9 cellular contexts compared by ENCODE assay signal in the genomic region with DNA sequence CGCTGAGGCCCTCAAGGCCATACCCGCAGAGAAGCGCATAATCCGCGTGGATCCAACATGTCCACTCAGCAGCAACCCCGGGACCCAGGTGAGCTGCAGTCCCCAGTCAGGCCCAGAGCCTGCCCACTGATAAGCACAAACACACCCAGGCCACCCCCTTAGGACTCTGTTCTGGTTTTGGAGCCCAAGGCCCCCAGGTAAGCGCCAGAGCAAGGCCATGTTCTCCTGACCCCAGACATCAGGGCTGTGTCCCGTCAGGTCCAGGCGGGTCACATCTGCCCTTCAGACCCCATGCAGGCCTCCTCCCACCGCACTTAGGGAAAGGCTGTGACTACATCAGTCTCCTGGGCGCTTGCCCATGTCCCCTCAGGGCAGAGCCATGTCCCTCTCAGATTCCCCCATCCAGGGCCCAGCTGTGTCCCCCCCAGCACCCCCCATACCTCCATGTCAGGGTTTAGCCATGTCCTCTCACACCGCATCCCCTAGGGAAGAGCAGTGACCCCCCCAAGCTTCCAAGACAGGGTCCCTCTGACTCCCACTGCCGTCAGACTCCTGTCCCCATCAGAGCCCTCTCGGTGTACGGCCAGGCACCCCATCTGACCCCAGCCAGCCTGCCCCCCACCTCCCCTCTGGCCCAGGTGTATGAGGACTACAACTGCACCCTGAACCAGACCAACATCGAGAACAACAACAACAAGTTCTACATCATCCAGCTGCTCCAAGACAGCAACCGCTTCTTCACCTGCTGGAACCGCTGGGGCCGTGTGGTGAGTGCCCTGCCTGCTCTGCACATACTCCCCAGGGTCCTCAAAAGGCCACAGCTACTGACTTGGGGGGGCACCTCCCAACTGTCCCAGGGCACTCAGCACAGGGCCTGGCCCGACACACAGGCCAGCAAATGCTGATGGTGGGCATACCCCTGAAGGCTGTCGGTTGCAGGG. TPM values are rescaled to one million over a fixed set of nuclear protein-coding genes. Genes with fewer than 3 reads are reported as not detected.
DNase-seq lines count a peak whose midpoint lies in the region; ATAC-seq and TF ChIP-seq lines count a peak whose summit lies in the region.
"Had no signal": no experiment of that assay in that cellular context is flagged by ENCODE, and none has a peak within 500 bp of the region (broad histone marks: within the 10 kb centered on the region; RNA-seq: fewer than 3 reads in every experiment).

No MANE protein-coding gene starts in this region.

- no peaks in the 10 kb centered on the region for H3K9me3 Mint-ChIP-seq in activated CD8-positive, alpha-beta T cell treated with anti-CD3 and anti-CD28 coated beads, Interleukin-2, amount 10 ng/mL, durations not matched to agents 7 days and 5 days (ENCODE audit: insufficient read depth)
- H3K9me3 Mint-ChIP-seq in activated CD8-positive, alpha-beta T cell treated with anti-CD3 and anti-CD28 coated beads for 36 hours, result no peaks in the 10 kb centered on the region
- no peaks in the 10 kb centered on the region for H3K9me3 Mint-ChIP-seq in activated naive CD8-positive, alpha-beta T cell treated with anti-CD3 and anti-CD28 coated beads, Interleukin-2, amount 50 U/mL, for 24 hours

- H3K27ac Mint-ChIP-seq in activated CD8-positive, alpha-beta T cell treated with anti-CD3 and anti-CD28 coated beads, Interleukin-2, amount 10 ng/mL, durations not matched to agents 7 days and 5 days, result peak overlapping the region; percentile 54
- no peak overlapping the region for H3K27ac Mint-ChIP-seq in activated CD8-positive, alpha-beta T cell treated with anti-CD3 and anti-CD28 coated beads for 36 hours
- H3K27ac Mint-ChIP-seq in activated naive CD8-positive, alpha-beta T cell treated with anti-CD3 and anti-CD28 coated beads, Interleukin-2, amount 50 U/mL, for 24 hours, result peak overlapping the region; percentile 50

- H3K4me1 ChIP-seq in right lobe of liver (peaks cover 0 to 27% (median 10%) of the 10 kb centered on the region in 4 donors), suprapubic skin (peaks cover 34% of the 10 kb centered on the region), prostate gland (replicated peaks) (peaks cover 9% of the 10 kb centered on the region)

- peaks cover 39% of the 10 kb centered on the region for H3K4me1 Mint-ChIP-seq in activated CD8-positive, alpha-beta T cell treated with anti-CD3 and anti-CD28 coated beads, Interleukin-2, amount 10 ng/mL, durations not matched to agents 7 days and 5 days (ENCODE audit: low read depth)
- peaks cover 25% of the 10 kb centered on the region for H3K4me1 Mint-ChIP-seq in activated CD8-positive, alpha-beta T cell treated with anti-CD3 and anti-CD28 coated beads for 36 hours (ENCODE audit: low read depth)
- H3K4me1 Mint-ChIP-seq in activated naive CD8-positive, alpha-beta T cell treated with anti-CD3 and anti-CD28 coated beads, Interleukin-2, amount 50 U/mL, for 24 hours, result peaks cover 30% of the 10 kb centered on the region

- no peak for ATAC-seq in activated CD8-positive, alpha-beta T cell treated with anti-CD3 and anti-CD28 coated beads, Interleukin-2, amount 10 ng/mL, durations not matched to agents 7 days and 5 days
- ATAC-seq in activated CD8-positive, alpha-beta T cell treated with anti-CD3 and anti-CD28 coated beads for 36 hours, result no peak
- ATAC-seq in activated naive CD8-positive, alpha-beta T cell treated with anti-CD3 and anti-CD28 coated beads, Interleukin-2, amount 50 U/mL, for 24 hours, result no peak
- no peak for ATAC-seq in right lobe of liver
- ATAC-seq in HG03097 (IDR thresholded peaks at IDR 0.05; ENCODE audit: low FRiP score, unreplicated experiment), result no peak
- no peak for ATAC-seq in omental fat pad (ENCODE audit: low FRiP score)

- peak overlapping the region; percentile 37 to 92 (median 64) for H3K4me3 ChIP-seq in right lobe of liver
- H3K4me3 ChIP-seq in suprapubic skin, result peak overlapping the region; percentile 82
- H3K4me3 ChIP-seq in prostate gland, result no peak overlapping the region

- no peak for DNase-seq in activated CD8-positive, alpha-beta T cell treated with anti-CD3 and anti-CD28 coated beads, Interleukin-2, amount 10 ng/mL, durations not matched to agents 7 days and 5 days
- no peak for DNase-seq in activated CD8-positive, alpha-beta T cell treated with anti-CD3 and anti-CD28 coated beads for 36 hours
- DNase-seq in activated naive CD8-positive, alpha-beta T cell treated with anti-CD3 and anti-CD28 coated beads, Interleukin-2, amount 50 U/mL, for 24 hours, result no peak
- DNase-seq in right lobe of liver (peak in 2 of 3 donors; percentile 50 to 56), suprapubic skin (ENCODE audit: low spot score in 2 of 2) (peak; percentile 67 to 79), omental fat pad (ENCODE audit: low spot score) (no peak), prostate gland (ENCODE audit: low spot score) (no peak)
- DNase-seq: NCI-H1694 had no signal

- peak overlapping the region; percentile 81 for H3K4me3 Mint-ChIP-seq in activated CD8-positive, alpha-beta T cell treated with anti-CD3 and anti-CD28 coated beads, Interleukin-2, amount 10 ng/mL, durations not matched to agents 7 days and 5 days
- H3K4me3 Mint-ChIP-seq in activated CD8-positive, alpha-beta T cell treated with anti-CD3 and anti-CD28 coated beads for 36 hours, result no peak overlapping the region
- no peak overlapping the region for H3K4me3 Mint-ChIP-seq in activated naive CD8-positive, alpha-beta T cell treated with anti-CD3 and anti-CD28 coated beads, Interleukin-2, amount 50 U/mL, for 24 hours

- POLR2A ChIA-PET in activated CD8-positive, alpha-beta T cell treated with anti-CD3 and anti-CD28 coated beads, Interleukin-2, amount 10 ng/mL, durations not matched to agents 7 days and 5 days (lab: Charles Lee), result interaction anchor here (0.8 to 1.3 kb wide), 6 partner anchors 30 to 558 kb away, joined by 3 to 6 read pairs (median 4); a partner anchor contains a TSS
- POLR2A ChIA-PET in activated CD8-positive, alpha-beta T cell treated with anti-CD3 and anti-CD28 coated beads for 36 hours (lab: Charles Lee), result interaction anchor here (1.0 to 2.6 kb wide), 7 partner anchors 8 to 52 kb away, joined by 3 to 17 read pairs (median 7); a partner anchor contains a TSS

- H3K27me3 Mint-ChIP-seq in activated CD8-positive, alpha-beta T cell treated with anti-CD3 and anti-CD28 coated beads, Interleukin-2, amount 10 ng/mL, durations not matched to agents 7 days and 5 days (ENCODE audit: low read depth), result no peaks in the 10 kb centered on the region
- no peaks in the 10 kb centered on the region for H3K27me3 Mint-ChIP-seq in activated CD8-positive, alpha-beta T cell treated with anti-CD3 and anti-CD28 coated beads for 36 hours
- no peaks in the 10 kb centered on the region for H3K27me3 Mint-ChIP-seq in activated naive CD8-positive, alpha-beta T cell treated with anti-CD3 and anti-CD28 coated beads, Interleukin-2, amount 50 U/mL, for 24 hours

- TF ChIP-seq CTCF in activated CD8-positive, alpha-beta T cell treated with anti-CD3 and anti-CD28 coated beads for 36 hours (IDR thresholded peaks at IDR 0.05), result no peak
- TF ChIP-seq CTCF in right lobe of liver (IDR thresholded peaks at IDR 0.05) (no peak), suprapubic skin (IDR thresholded peaks at IDR 0.05) (no peak), omental fat pad (IDR thresholded peaks at IDR 0.05) (no peak), prostate gland (IDR thresholded peaks at IDR 0.05) (no peak)

- CTCF ChIA-PET in activated CD8-positive, alpha-beta T cell treated with anti-CD3 and anti-CD28 coated beads, Interleukin-2, amount 10 ng/mL, durations not matched to agents 7 days and 5 days (lab: Charles Lee), result interaction anchor here (1.0 to 5.5 kb wide), 11 partner anchors 9 to 179 kb away, joined by 3 to 54 read pairs (median 5); a partner anchor contains a TSS
- CTCF ChIA-PET in activated CD8-positive, alpha-beta T cell treated with anti-CD3 and anti-CD28 coated beads for 36 hours (lab: Charles Lee), result interaction anchor here (1.0 to 3.0 kb wide), 7 partner anchors 9 to 286 kb away, joined by 3 to 37 read pairs (median 14); a partner anchor contains a TSS

- H3K36me3 Mint-ChIP-seq in activated CD8-positive, alpha-beta T cell treated with anti-CD3 and anti-CD28 coated beads, Interleukin-2, amount 10 ng/mL, durations not matched to agents 7 days and 5 days (ENCODE audit: low read depth), result peaks cover 6% of the 10 kb centered on the region
- peaks cover 11% of the 10 kb centered on the region for H3K36me3 Mint-ChIP-seq in activated CD8-positive, alpha-beta T cell treated with anti-CD3 and anti-CD28 coated beads for 36 hours (ENCODE audit: low read depth)
- H3K36me3 Mint-ChIP-seq in activated naive CD8-positive, alpha-beta T cell treated with anti-CD3 and anti-CD28 coated beads, Interleukin-2, amount 50 U/mL, for 24 hours (ENCODE audit: low read depth), result peaks cover 11% of the 10 kb centered on the region

- H3K27me3 ChIP-seq in right lobe of liver (no peaks in the 10 kb centered on the region), suprapubic skin (no peaks in the 10 kb centered on the region), prostate gland (replicated peaks; ENCODE audit: insufficient read depth) (no peaks in the 10 kb centered on the region)

- H3K9me3 ChIP-seq in right lobe of liver (no peaks in the 10 kb centered on the region), suprapubic skin (no peaks in the 10 kb centered on the region), prostate gland (no peaks in the 10 kb centered on the region)

- peaks cover 0 to 4% (median 0%) of the 10 kb centered on the region in 4 donors for H3K36me3 ChIP-seq in right lobe of liver
- peaks cover 12% of the 10 kb centered on the region for H3K36me3 ChIP-seq in suprapubic skin
- no peaks in the 10 kb centered on the region for H3K36me3 ChIP-seq in prostate gland

- TF ChIP-seq POLR2A in right lobe of liver (IDR thresholded peaks at IDR 0.05) (no peak), suprapubic skin (IDR thresholded peaks at IDR 0.05) (no peak), prostate gland (IDR thresholded peaks at IDR 0.05) (no peak)

- H3K27ac ChIP-seq in right lobe of liver, result peak overlapping the region in 2 of 3 donors; percentile 89 to 93
- H3K27ac ChIP-seq in suprapubic skin, result peak overlapping the region; percentile 90
- no peak overlapping the region for H3K27ac ChIP-seq in prostate gland

- intact Hi-C loops in activated CD8-positive, alpha-beta T cell treated with anti-CD3 and anti-CD28 coated beads for 36 hours (cut with micrococcal nuclease), result loop anchor here (5.0 kb wide), 1 partner anchor 39 kb away; a partner anchor contains a TSS
- intact Hi-C loops in right lobe of liver (cut with DNase I), result loop anchor here in 1 of 2 donors (5.0 kb wide), 1 partner anchor 44 kb away; no protein-coding TSS in a partner anchor
- intact Hi-C loops in prostate gland (cut with DNase I), result loop anchor here (2.0 to 5.0 kb wide), 3 partner anchors 31 to 209 kb away; a partner anchor contains a TSS

- 83% methylated on average over 1 of the region's 21 CpGs for WGBS in right lobe of liver (ENCODE audit: insufficient coverage, low coverage, low lambda C conversion rate, missing lambda C conversion rate)
- WGBS in suprapubic skin, result 97% methylated on average over 17 of the region's 21 CpGs
- WGBS in prostate gland, result 91% methylated on average over 18 of the region's 21 CpGs

- TF ChIP-seq EP300 in suprapubic skin (IDR thresholded peaks at IDR 0.05), result no peak

RNA-seq across cellular contexts. Expression of a gene that starts 1.6 kb away (rescaled TPM):
- total RNA-seq in activated CD8-positive, alpha-beta T cell treated with anti-CD3 and anti-CD28 coated beads, Interleukin-2, amount 10 ng/mL, durations not matched to agents 7 days and 5 days, result 10 to 100 TPM; 18.8 to 20.4 TPM
- 10 to 100 TPM; 11.5 to 12.7 TPM for total RNA-seq in activated CD8-positive, alpha-beta T cell treated with anti-CD3 and anti-CD28 coated beads for 36 hours
- total RNA-seq in right lobe of liver, result 10 to 100 TPM; 13.5 to 19.4 (median 16.0) TPM
- 10 to 100 TPM in 2 of 4 donors, 1 to 10 TPM in 2; 8.1 to 21.8 (median 14.0) TPM for total RNA-seq in suprapubic skin
- 10 to 100 TPM; 19.2 to 23.9 (median 22.8) TPM for total RNA-seq in omental fat pad
- 10 to 100 TPM; 22.0 to 45.9 TPM for total RNA-seq in prostate gland

RNA-seq across cellular contexts. Expression of a gene that starts 2.0 kb away (rescaled TPM):
- 10 to 100 TPM; 29.2 to 29.6 TPM for total RNA-seq in activated CD8-positive, alpha-beta T cell treated with anti-CD3 and anti-CD28 coated beads, Interleukin-2, amount 10 ng/mL, durations not matched to agents 7 days and 5 days
- 10 to 100 TPM; 40.0 to 40.7 TPM for total RNA-seq in activated CD8-positive, alpha-beta T cell treated with anti-CD3 and anti-CD28 coated beads for 36 hours
- total RNA-seq in right lobe of liver (10 to 100 TPM in 1 of 6 experiments, 1 to 10 TPM in 5; 5.2 to 10.8 (median 7.6) TPM), suprapubic skin (10 to 100 TPM; 13.4 to 16.7 (median 14.8) TPM), omental fat pad (10 to 100 TPM; 19.2 to 55.8 (median 21.3) TPM), prostate gland (10 to 100 TPM; 14.9 to 18.6 TPM)

RNA-seq across cellular contexts. Expression of a gene that starts 11.5 kb away (rescaled TPM):
- not detected for total RNA-seq in activated CD8-positive, alpha-beta T cell treated with anti-CD3 and anti-CD28 coated beads, Interleukin-2, amount 10 ng/mL, durations not matched to agents 7 days and 5 days
- total RNA-seq in activated CD8-positive, alpha-beta T cell treated with anti-CD3 and anti-CD28 coated beads for 36 hours, result not detected
- total RNA-seq in right lobe of liver, result under 1 TPM in 2 of 6 experiments, not detected in 4; 0.18 to 0.37 TPM
- total RNA-seq in suprapubic skin, result not detected
- under 1 TPM in 3 of 4 donors, not detected in 1; 0.19 to 0.37 (median 0.24) TPM for total RNA-seq in omental fat pad
- under 1 TPM; 0.41 to 0.97 TPM for total RNA-seq in prostate gland

RNA-seq across cellular contexts. Expression of a gene that starts 23.5 kb away (rescaled TPM):
- total RNA-seq in activated CD8-positive, alpha-beta T cell treated with anti-CD3 and anti-CD28 coated beads, Interleukin-2, amount 10 ng/mL, durations not matched to agents 7 days and 5 days, result 10 to 100 TPM; 12.7 to 16.1 TPM
- total RNA-seq in activated CD8-positive, alpha-beta T cell treated with anti-CD3 and anti-CD28 coated beads for 36 hours, result 1 to 10 TPM; 8.4 to 9.6 TPM
- total RNA-seq in right lobe of liver (10 to 100 TPM in 3 of 6 experiments, 1 to 10 TPM in 3; 6.5 to 19.2 (median 11.7) TPM), suprapubic skin (10 to 100 TPM; 24.6 to 32.1 (median 28.6) TPM), omental fat pad (10 to 100 TPM; 21.4 to 84.0 (median 23.4) TPM), prostate gland (10 to 100 TPM; 74.0 to 74.1 TPM)

RNA-seq across cellular contexts. Expression of a gene that starts 30.1 kb away (rescaled TPM):
- 10 to 100 TPM; 31.4 to 38.0 TPM for total RNA-seq in activated CD8-positive, alpha-beta T cell treated with anti-CD3 and anti-CD28 coated beads, Interleukin-2, amount 10 ng/mL, durations not matched to agents 7 days and 5 days
- total RNA-seq in activated CD8-positive, alpha-beta T cell treated with anti-CD3 and anti-CD28 coated beads for 36 hours, result 10 to 100 TPM; 70.7 to 73.6 TPM
- 100 to 1,000 TPM in 4 of 6 experiments, 10 to 100 TPM in 2; 62.9 to 126 (median 109) TPM for total RNA-seq in right lobe of liver
- 10 to 100 TPM; 50.0 to 79.7 (median 59.0) TPM for total RNA-seq in suprapubic skin
- total RNA-seq in omental fat pad, result 10 to 100 TPM; 57.3 to 87.1 (median 80.9) TPM
- total RNA-seq in prostate gland, result 100 to 1,000 TPM in 1 of 2 donors, 10 to 100 TPM in 1; 53.7 to 128 TPM

Comparison
In these comparisons a context has a peak if more than half of its experiments do, and no peak if none do; other contexts are left out.
1. DNase-seq: peak in right lobe of liver (2 of 3) and suprapubic skin (2 of 2); none in activated CD8-positive, alpha-beta T cell treated with anti-CD3 and anti-CD28 coated beads, Interleukin-2, amount 10 ng/mL, durations not matched to agents 7 days and 5 days (single experiment), activated CD8-positive, alpha-beta T cell treated with anti-CD3 and anti-CD28 coated beads for 36 hours (single experiment), activated naive CD8-positive, alpha-beta T cell treated with anti-CD3 and anti-CD28 coated beads, Interleukin-2, amount 50 U/mL, for 24 hours (single experiment), omental fat pad (single experiment) and prostate gland (single experiment).
2. H3K27ac ChIP-seq: peak in right lobe of liver (2 of 3) and suprapubic skin (single experiment); none in prostate gland (0 of 2).
3. H3K4me3 ChIP-seq: peak in right lobe of liver (3 of 3) and suprapubic skin (single experiment); none in prostate gland (0 of 2).